Comparison of ENCODE assay signal across 35 cellular contexts in the genomic region with DNA sequence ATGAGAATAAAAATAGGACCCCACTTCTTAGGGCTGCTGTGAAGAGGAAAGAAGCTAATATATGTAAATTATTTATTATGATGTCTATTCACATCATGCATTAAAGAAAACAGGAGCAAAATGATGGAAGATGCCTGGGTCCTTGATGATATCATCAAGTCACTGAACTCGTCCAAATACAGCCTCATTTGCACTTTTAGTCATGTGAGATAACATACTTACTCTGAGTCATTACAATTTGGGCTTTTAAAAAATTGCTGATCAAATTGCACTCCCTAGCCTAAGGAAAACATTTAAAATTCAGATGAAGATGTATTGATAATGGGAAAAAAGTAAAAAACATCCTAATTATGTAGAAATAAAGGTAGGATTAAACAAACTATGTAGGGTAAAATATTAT.
"Had no signal": no experiment of that assay in that cellular context is flagged by ENCODE, and none has a peak within 500 bp of the region (broad histone marks: within the 10 kb centered on the region; RNA-seq: fewer than 3 reads in every experiment).

No MANE protein-coding gene starts in this region.

- H3K4me3 ChIP-seq: MG63 had no signal

- H3K9me3 ChIP-seq: MG63 had no signal

- H3K36me3 ChIP-seq: MG63 had no signal

- H3K27me3 ChIP-seq: MG63 had no signal

- DNase-seq: Karpas-422, Kasumi-1, MG63, MM.1S, MV-4-11, NCI-H1048, NCI-H1092, NCI-H1092 treated with DMSO at 0.1 percent for 48 hours, NCI-H1105, NCI-H1105 treated with DMSO at 0.1 percent for 48 hours, NCI-H1417, NCI-H1417 treated with DMSO at 0.1 percent for 48 hours, NCI-H1436, NCI-H1436 treated with DMSO at 0.1 percent for 48 hours, NCI-H146, NCI-H1694, NCI-H1694 treated with DMSO at 0.1 percent for 48 hours, NCI-H187, NCI-H187 treated with DMSO at 0.1 percent for 48 hours, NCI-H1930, NCI-H2029, NCI-H2029 treated with DMSO at 0.1 percent for 48 hours, NCI-H2081, NCI-H2081 treated with DMSO at 0.1 percent for 48 hours, NCI-H2107, NCI-H2171, NCI-H2171 treated with DMSO at 0.1 percent for 48 hours, NCI-H2227 treated with DMSO at 0.1 percent for 48 hours, NCI-H226, NCI-H345, NCI-H446, NCI-H446 treated with DMSO at 0.1 percent for 48 hours, NCI-H510A, NCI-H510A treated with DMSO at 0.1 percent for 48 hours, NCI-H524 had no signal
